Comparison of ENCODE assay signal across 8 cellular contexts in genomic region chr21:15281714-15282113, GRCh38.
"Had no signal": no experiment of that assay in that cellular context is flagged by ENCODE, and none has a peak within 500 bp of the region (broad histone marks: within the 10 kb centered on the region; RNA-seq: fewer than 3 reads in every experiment).

No MANE protein-coding gene starts in this region.

- H3K4me3 ChIP-seq: K562 had no signal

- H3K9ac ChIP-seq: KMS-11 had no signal

- DNase-seq: IMR-90, KBM-7, KG1 had no signal

- ATAC-seq: HepG2, K562 had no signal

- FAIRE-seq: HepG2, HTR-8/SVneo, K562 had no signal

- H3K27ac ChIP-seq: HL-60, KMS-11 had no signal

- H3K4me2 ChIP-seq: KMS-11 had no signal
